ENCODE assay signal across 17 cellular contexts in the genomic region with DNA sequence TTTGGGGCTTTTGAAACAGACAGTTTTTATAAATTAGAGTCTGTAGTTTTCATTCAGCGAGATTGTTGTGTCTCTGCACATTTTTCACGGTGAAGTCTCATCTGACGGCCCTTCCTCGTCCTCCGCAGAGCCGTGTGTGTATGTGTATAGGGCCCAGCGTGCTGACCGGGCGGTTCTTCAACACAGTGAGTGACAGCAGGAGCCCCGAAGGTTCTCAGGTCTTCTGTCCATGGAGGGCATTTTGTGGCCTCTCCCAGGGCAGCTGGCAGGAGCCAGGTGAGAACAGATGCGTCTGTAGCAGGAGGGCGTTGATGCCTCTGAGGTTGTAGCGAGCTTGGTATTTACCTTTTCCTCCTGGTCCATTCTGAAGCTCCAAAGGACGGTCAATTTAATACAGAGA.
"Had no signal": no experiment of that assay in that cellular context is flagged by ENCODE, and none has a peak within 500 bp of the region (broad histone marks: within the 10 kb centered on the region; RNA-seq: fewer than 3 reads in every experiment).

No MANE protein-coding gene starts in this region.

- H3K4me3 ChIP-seq: breast epithelium, gastrocnemius medialis, heart left ventricle, left lung, thoracic aorta had no signal

- H3K36me3 Mint-ChIP-seq: activated CD4-positive, alpha-beta memory T cell treated with anti-CD3 and anti-CD28 coated beads for 36 hours; stimulated activated naive B cell treated with anti-CD40 and anti-IgM and Interleukin-4, amounts not matched to agents 10 μg/mL and 1 μg/mL and 100 μg/mL, for 72 hours had no signal

- H3K4me3 Mint-ChIP-seq: activated CD4-positive, alpha-beta memory T cell treated with anti-CD3 and anti-CD28 coated beads for 36 hours; activated T-cell treated with anti-CD3 and anti-CD28 coated beads, Interleukin-2, amount 50 U/mL, for 24 hours; stimulated activated naive B cell treated with anti-CD40 and anti-IgM and Interleukin-4, amounts not matched to agents 10 μg/mL and 1 μg/mL and 100 μg/mL, for 72 hours had no signal

- H3K27ac ChIP-seq: breast epithelium, gastrocnemius medialis, heart left ventricle, left lung, thoracic aorta had no signal

- ATAC-seq: esophagus mucosa; gastrocnemius medialis; heart left ventricle; left lung; stimulated activated naive B cell treated with anti-CD40 and anti-IgM and Interleukin-4, amounts not matched to agents 10 μg/mL and 1 μg/mL and 100 μg/mL, for 72 hours had no signal

- FAIRE-seq: astrocyte, kidney had no signal

- H3K27ac Mint-ChIP-seq: activated CD4-positive, alpha-beta memory T cell treated with anti-CD3 and anti-CD28 coated beads for 36 hours; activated T-cell treated with anti-CD3 and anti-CD28 coated beads, Interleukin-2, amount 50 U/mL, for 24 hours; stimulated activated naive B cell treated with anti-CD40 and anti-IgM and Interleukin-4, amounts not matched to agents 10 μg/mL and 1 μg/mL and 100 μg/mL, for 72 hours had no signal

- H3K4me1 ChIP-seq: breast epithelium had no signal

- H3K36me3 ChIP-seq: breast epithelium, gastrocnemius medialis, heart left ventricle, left lung, thoracic aorta had no signal

- H3K9me3 ChIP-seq: breast epithelium, gastrocnemius medialis, heart left ventricle, left lung, thoracic aorta had no signal

- H3K9me3 Mint-ChIP-seq: activated CD4-positive, alpha-beta memory T cell treated with anti-CD3 and anti-CD28 coated beads for 36 hours; activated T-cell treated with anti-CD3 and anti-CD28 coated beads, Interleukin-2, amount 50 U/mL, for 24 hours; nephron; stimulated activated naive B cell treated with anti-CD40 and anti-IgM and Interleukin-4, amounts not matched to agents 10 μg/mL and 1 μg/mL and 100 μg/mL, for 72 hours had no signal

- DNase-seq: activated CD4-positive, alpha-beta memory T cell treated with anti-CD3 and anti-CD28 coated beads for 36 hours; activated CD4-positive, alpha-beta T cell treated with anti-CD3 and anti-CD28 coated beads for 4 hours; activated naive CD4-positive, alpha-beta T cell treated with anti-CD3 and anti-CD28 coated beads, Interleukin-2, amount 50 U/mL, for 16 hours; cortex of kidney; gastrocnemius medialis; kidney; midbrain; nucleus accumbens; stimulated activated naive B cell treated with anti-CD40 and anti-IgM and Interleukin-4, amounts not matched to agents 10 μg/mL and 1 μg/mL and 100 μg/mL, for 72 hours had no signal
